ENCODE assay signal across 18 cellular contexts in genomic region chr13:44449999-44450821, GRCh38.
DNase-seq lines count a peak whose midpoint lies in the region; ATAC-seq and TF ChIP-seq lines count a peak whose summit lies in the region.
"Had no signal": no experiment of that assay in that cellular context is flagged by ENCODE, and none has a peak within 500 bp of the region (broad histone marks: within the 10 kb centered on the region; RNA-seq: fewer than 3 reads in every experiment).

No MANE protein-coding gene starts in this region.

- POLR2A ChIA-PET in PC-9 (lab: Charles Lee; ENCODE audit: unreplicated experiment), result no interaction called here

- peaks cover 21% of the 10 kb centered on the region for H3K4me1 Mint-ChIP-seq in osteocyte (ENCODE audit: unreplicated experiment)
- peaks cover 1 to 6% of the 10 kb centered on the region in 2 donors for H3K4me1 Mint-ChIP-seq in stimulated activated naive B cell treated with anti-CD40 and anti-IgM and Interleukin-4, amounts not matched to agents 10 μg/mL and 1 μg/mL and 100 μg/mL, for 72 hours
- H3K4me1 Mint-ChIP-seq: activated naive CD4-positive, alpha-beta T cell treated with anti-CD3 and anti-CD28 coated beads, Interleukin-2, amount 50 U/mL, for 24 hours had no signal

- H3K36me3 Mint-ChIP-seq in osteocyte (ENCODE audit: unreplicated experiment), result peaks cover 2% of the 10 kb centered on the region
- H3K36me3 Mint-ChIP-seq in stimulated activated naive B cell treated with anti-CD40 and anti-IgM and Interleukin-4, amounts not matched to agents 10 μg/mL and 1 μg/mL and 100 μg/mL, for 72 hours, result no peaks in the 10 kb centered on the region
- H3K36me3 Mint-ChIP-seq: activated naive CD4-positive, alpha-beta T cell treated with anti-CD3 and anti-CD28 coated beads, Interleukin-2, amount 50 U/mL, for 24 hours had no signal

- H4K20me1 ChIP-seq in PC-9 (ENCODE audit: insufficient read depth), result no peaks in the 10 kb centered on the region

- TF ChIP-seq CTCF in PC-9 (conservative IDR thresholded peaks at IDR 0.05), result no peak
- no peak for TF ChIP-seq CTCF in foreskin keratinocyte (conservative IDR thresholded peaks at IDR 0.05)
- TF ChIP-seq CTCF in osteocyte (IDR thresholded peaks at IDR 0.05), result no peak

- no TSS peak for BruUV-seq in PC-9 (replicated peaks; lab: Mats Ljungman, UMichigan)

- H3K27ac Mint-ChIP-seq in osteocyte (ENCODE audit: unreplicated experiment), result peak overlapping the region; percentile 13
- no peak overlapping the region for H3K27ac Mint-ChIP-seq in stimulated activated naive B cell treated with anti-CD40 and anti-IgM and Interleukin-4, amounts not matched to agents 10 μg/mL and 1 μg/mL and 100 μg/mL, for 72 hours
- H3K27ac Mint-ChIP-seq: activated naive CD4-positive, alpha-beta T cell treated with anti-CD3 and anti-CD28 coated beads, Interleukin-2, amount 50 U/mL, for 24 hours had no signal

- H3K9me3 ChIP-seq in PC-9 (ENCODE audit: insufficient read depth, low read depth), result no peaks in the 10 kb centered on the region
- H3K9me3 ChIP-seq: BLaER1, ovary, spleen, thoracic aorta had no signal

- intact Hi-C loops in PC-9 (cut with micrococcal nuclease; ENCODE audit: unreplicated experiment), result no loop called here

- H3K4me3 Mint-ChIP-seq in osteocyte (ENCODE audit: unreplicated experiment), result no peak overlapping the region
- no peak overlapping the region for H3K4me3 Mint-ChIP-seq in stimulated activated naive B cell treated with anti-CD40 and anti-IgM and Interleukin-4, amounts not matched to agents 10 μg/mL and 1 μg/mL and 100 μg/mL, for 72 hours
- H3K4me3 Mint-ChIP-seq: activated naive CD4-positive, alpha-beta T cell treated with anti-CD3 and anti-CD28 coated beads, Interleukin-2, amount 50 U/mL, for 24 hours had no signal

- ATAC-seq in foreskin keratinocyte, result peak; percentile 78
- ATAC-seq in HG03159 (IDR thresholded peaks at IDR 0.05; ENCODE audit: unreplicated experiment), result no peak
- no peak for ATAC-seq in stimulated activated naive B cell treated with anti-CD40 and anti-IgM and Interleukin-4, amounts not matched to agents 10 μg/mL and 1 μg/mL and 100 μg/mL, for 72 hours (replicated peaks)
- no peak for ATAC-seq in GM19328 (IDR thresholded peaks at IDR 0.05; ENCODE audit: unreplicated experiment)
- ATAC-seq: SK-N-SH treated with all-trans-retinoic acid at 6 μM for 48 hours had no signal

- H3K27ac ChIP-seq in PC-9, result peak overlapping the region; percentile 77
- no peak overlapping the region for H3K27ac ChIP-seq in foreskin keratinocyte
- H3K27ac ChIP-seq: BLaER1, heart right ventricle, KMS-11, ovary, spleen, thoracic aorta had no signal

- no peaks in the 10 kb centered on the region for H3K9me2 ChIP-seq in PC-9 (ENCODE audit: insufficient read depth)

- H3K79me2 ChIP-seq in PC-9 (ENCODE audit: low read depth), result peaks cover 61% of the 10 kb centered on the region

- H3F3A ChIP-seq in PC-9 (ENCODE audit: insufficient read depth, low read depth), result peaks cover 21% of the 10 kb centered on the region

- no peak overlapping the region for H2AFZ ChIP-seq in PC-9

- DNase-seq in COLO668 (lab: John Stamatoyannopoulos, UW; ENCODE audit: unreplicated experiment) (peak; percentile 35), PC-9 (peak; percentile 27 to 84), foreskin keratinocyte (peak in 1 of 2 donors; percentile 49), osteocyte (ENCODE audit: extremely low spot score, unreplicated experiment) (no peak), COLO829 (ENCODE audit: low spot score) (no peak)
- DNase-seq in stimulated activated naive B cell treated with anti-CD40 and anti-IgM and Interleukin-4, amounts not matched to agents 10 μg/mL and 1 μg/mL and 100 μg/mL, for 72 hours, result no peak
- DNase-seq: activated T-cell treated with anti-CD3 and anti-CD28 coated beads, Interleukin-2, amount 50 U/mL, for 1 hour; heart right ventricle; left cardiac atrium; ovary; spleen had no signal

- H3K4me2 ChIP-seq in PC-9, result peak overlapping the region; percentile 50
- H3K4me2 ChIP-seq: BLaER1, KMS-11 had no signal

- H3K9me3 Mint-ChIP-seq in osteocyte (ENCODE audit: unreplicated experiment), result no peaks in the 10 kb centered on the region
- no peaks in the 10 kb centered on the region for H3K9me3 Mint-ChIP-seq in stimulated activated naive B cell treated with anti-CD40 and anti-IgM and Interleukin-4, amounts not matched to agents 10 μg/mL and 1 μg/mL and 100 μg/mL, for 72 hours
- H3K9me3 Mint-ChIP-seq: activated naive CD4-positive, alpha-beta T cell treated with anti-CD3 and anti-CD28 coated beads, Interleukin-2, amount 50 U/mL, for 24 hours had no signal

- H3K4me1 ChIP-seq in PC-9 (replicated peaks; ENCODE audit: insufficient read depth), result peaks cover 23% of the 10 kb centered on the region
- H3K4me1 ChIP-seq in foreskin keratinocyte, result no peaks in the 10 kb centered on the region
- H3K4me1 ChIP-seq: BLaER1, spleen had no signal

- H3K4me3 ChIP-seq in PC-9, result no peak overlapping the region
- H3K4me3 ChIP-seq: BLaER1, heart right ventricle, ovary, spleen, thoracic aorta had no signal

- no peaks in the 10 kb centered on the region for H3K27me3 Mint-ChIP-seq in osteocyte (ENCODE audit: unreplicated experiment)
- no peaks in the 10 kb centered on the region for H3K27me3 Mint-ChIP-seq in stimulated activated naive B cell treated with anti-CD40 and anti-IgM and Interleukin-4, amounts not matched to agents 10 μg/mL and 1 μg/mL and 100 μg/mL, for 72 hours
- H3K27me3 Mint-ChIP-seq: activated naive CD4-positive, alpha-beta T cell treated with anti-CD3 and anti-CD28 coated beads, Interleukin-2, amount 50 U/mL, for 24 hours had no signal

- H3K36me3 ChIP-seq in PC-9 (ENCODE audit: low read depth), result no peaks in the 10 kb centered on the region
- H3K36me3 ChIP-seq: heart right ventricle, ovary, spleen, thoracic aorta had no signal

- no peaks in the 10 kb centered on the region for H3K27me3 ChIP-seq in PC-9 (ENCODE audit: insufficient read depth, low read depth)
- no peaks in the 10 kb centered on the region for H3K27me3 ChIP-seq in foreskin keratinocyte
- H3K27me3 ChIP-seq: BLaER1, heart right ventricle, ovary, spleen had no signal

- CTCF ChIA-PET in PC-9 (lab: Charles Lee), result no interaction called here

Comparison
In these comparisons a context has a peak if more than half of its experiments do, and no peak if none do; other contexts are left out.
1. DNase-seq: peak in COLO668 (single experiment) and PC-9 (2 of 2); none in osteocyte (single experiment), COLO829 (single experiment) and stimulated activated naive B cell treated with anti-CD40 and anti-IgM and Interleukin-4, amounts not matched to agents 10 μg/mL and 1 μg/mL and 100 μg/mL, for 72 hours (single experiment).